15 cellular contexts compared by ENCODE assay signal in genomic region chr3:11529281-11529680, GRCh38.
DNase-seq lines count a peak whose midpoint lies in the region; ATAC-seq and TF ChIP-seq lines count a peak whose summit lies in the region.
"Had no signal": no experiment of that assay in that cellular context is flagged by ENCODE, and none has a peak within 500 bp of the region (broad histone marks: within the 10 kb centered on the region; RNA-seq: fewer than 3 reads in every experiment).

No MANE protein-coding gene starts in this region.

- no peaks in the 10 kb centered on the region for H3K27me3 ChIP-seq in IMR-90 (ENCODE audit: control insufficient read depth, insufficient read depth, low read length)
- no peaks in the 10 kb centered on the region for H3K27me3 ChIP-seq in brain microvascular endothelial cell (replicated peaks)
- H3K27me3 ChIP-seq in mesenchymal stem cell (ENCODE audit: control insufficient read depth in 1 of 2, insufficient read depth in 1 of 2, low read length in 2 of 2) = no peaks in the 10 kb centered on the region
- H3K27me3 ChIP-seq in thyroid gland = no peaks in the 10 kb centered on the region
- H3K27me3 ChIP-seq in CD4-positive, alpha-beta T cell (ENCODE audit: control insufficient read depth, insufficient read depth, low read length) = no peaks in the 10 kb centered on the region
- H3K27me3 ChIP-seq: BLaER1 treated with 17β-estradiol and CSF1 and Interleukin-3, amounts not matched to agents 10 nM and 100 nM; Peyer's patch had no signal

- H3K14ac ChIP-seq in IMR-90 (replicated peaks; ENCODE audit: low read depth, low read length) = peak overlapping the region; percentile 87
- H3K14ac ChIP-seq in mesenchymal stem cell (ENCODE audit: low read length in 2 of 2) = no peak overlapping the region

- H4K8ac ChIP-seq in IMR-90 (ENCODE audit: low read depth in 2 of 2, low read length in 2 of 2) (peak overlapping the region; percentile 6 to 67; a peak in 3 of 4 replicates), mesenchymal stem cell (ENCODE audit: low read length) (no peak overlapping the region)

- H3K9me3 ChIP-seq in IMR-90 (ENCODE audit: control insufficient read depth, insufficient read depth, low read length) (no peaks in the 10 kb centered on the region), mesenchymal stem cell (ENCODE audit: control insufficient read depth, low read length) (no peaks in the 10 kb centered on the region), thyroid gland (no peaks in the 10 kb centered on the region)
- H3K9me3 ChIP-seq in CD4-positive, alpha-beta T cell (ENCODE audit: control insufficient read depth, low read length) = no peaks in the 10 kb centered on the region
- H3K9me3 ChIP-seq: Peyer's patch had no signal

- H3K4me2 ChIP-seq in IMR-90 (ENCODE audit: low read depth, low read length) (no peak overlapping the region; the same call in 1 of the 2 replicates), mesenchymal stem cell (ENCODE audit: low read length, poor library complexity, severe bottlenecking) (no peak overlapping the region)
- H3K4me2 ChIP-seq: BLaER1 treated with 17β-estradiol and CSF1 and Interleukin-3, amounts not matched to agents 10 nM and 100 nM had no signal

- H3K23ac ChIP-seq in IMR-90 (ENCODE audit: low read depth, low read length) (peak overlapping the region; percentile 48; the same call in 1 of the 2 replicates), mesenchymal stem cell (ENCODE audit: low read length in 2 of 2) (no peak overlapping the region)

- H4K20me1 ChIP-seq in IMR-90 (ENCODE audit: insufficient read depth, low read length) = no peaks in the 10 kb centered on the region; the same call in 1 of the 2 replicates

- H3K36me3 ChIP-seq in IMR-90 (ENCODE audit: control insufficient read depth, insufficient read depth, low read length) (no peaks in the 10 kb centered on the region), brain microvascular endothelial cell (replicated peaks) (no peaks in the 10 kb centered on the region), mesenchymal stem cell (ENCODE audit: control insufficient read depth in 1 of 2, insufficient read depth in 2 of 2, low read depth in 1 of 2, low read length in 2 of 2) (no peaks in the 10 kb centered on the region), thyroid gland (no peaks in the 10 kb centered on the region)
- H3K36me3 ChIP-seq: Peyer's patch had no signal

- no peaks in the 10 kb centered on the region for H3K4me1 Mint-ChIP-seq in CD4-positive, alpha-beta T cell (ENCODE audit: low read depth)

- TF ChIP-seq CTCF in IMR-90 (conservative IDR thresholded peaks at IDR 0.05; ENCODE audit: low read depth, low read length) = no peak
- no peak for TF ChIP-seq CTCF in brain microvascular endothelial cell (IDR thresholded peaks at IDR 0.05; ENCODE audit: low read depth, low read length, missing control alignments)
- no peak for TF ChIP-seq CTCF in thyroid gland (IDR thresholded peaks at IDR 0.05)
- no peak for TF ChIP-seq CTCF in coronary artery (IDR thresholded peaks at IDR 0.05)
- no peak for TF ChIP-seq CTCF in CD4-positive, alpha-beta T cell (IDR thresholded peaks at IDR 0.05)

- H3K56ac ChIP-seq in IMR-90 (ENCODE audit: extremely low read depth, insufficient read depth, low read length) = peak overlapping the region; percentile 9; the same call in 1 of the 2 replicates

- H3K4me1 ChIP-seq in IMR-90 (ENCODE audit: control insufficient read depth, insufficient read depth, low read length) (peaks cover 24% of the 10 kb centered on the region), mesenchymal stem cell (ENCODE audit: control insufficient read depth, insufficient read depth, low read depth, low read length) (peaks cover 30% of the 10 kb centered on the region), thyroid gland (peaks cover 23 to 51% of the 10 kb centered on the region in 2 donors)
- H3K4me1 ChIP-seq: BLaER1 treated with 17β-estradiol and CSF1 and Interleukin-3, amounts not matched to agents 10 nM and 100 nM; Peyer's patch had no signal

- BruUV-seq in IMR-90 (replicated peaks; lab: Mats Ljungman, UMichigan) = no TSS peak

- POLR2A ChIA-PET in IMR-90 (lab: Charles Lee; ENCODE audit: unreplicated experiment) = interaction anchor here (0.6 kb wide), 1 partner anchor 13 kb away, joined by 3 read pairs; no protein-coding TSS in a partner anchor
- POLR2A ChIA-PET in CD4-positive, alpha-beta T cell (lab: Charles Lee) = no interaction called here

- peak overlapping the region; percentile 10; the same call in 1 of the 2 replicates for H4K5ac ChIP-seq in IMR-90 (ENCODE audit: low read depth, low read length)

- H3K9me3 Mint-ChIP-seq in CD4-positive, alpha-beta T cell = no peaks in the 10 kb centered on the region

- in situ Hi-C loops in IMR-90 (cut with MboI; ENCODE audit: low sequenced_read_pairs) = no loop called here
- in situ Hi-C loops in brain microvascular endothelial cell (cut with HindIII; ENCODE audit: low pct_ligation_motif_present, low sequenced_read_pairs) = loop anchor here (25.0 kb wide), 1 partner anchor 142 kb away; no protein-coding TSS in a partner anchor

- H2AFZ ChIP-seq in IMR-90 (replicated peaks; ENCODE audit: low read length, poor library complexity) = peak overlapping the region; percentile 68
- H2AFZ ChIP-seq in mesenchymal stem cell (ENCODE audit: low read depth, low read length) = no peak overlapping the region

- no peak overlapping the region for H2AK9ac ChIP-seq in IMR-90 (replicated peaks; ENCODE audit: low read depth, low read length, poor library complexity)

- H3K79me1 ChIP-seq in IMR-90 (ENCODE audit: low read depth in 1 of 2, low read length in 2 of 2) (peaks cover 19 to 26% of the 10 kb centered on the region in 2 experiments), mesenchymal stem cell (replicated peaks; ENCODE audit: low read length, poor library complexity, severe bottlenecking) (peaks cover 1% of the 10 kb centered on the region)

- peak overlapping the region; percentile 88 for H2BK20ac ChIP-seq in IMR-90 (ENCODE audit: low read depth, low read length)

- H2AK5ac ChIP-seq in IMR-90 (ENCODE audit: low read depth, low read length) (peak overlapping the region; percentile 95), mesenchymal stem cell (ENCODE audit: low read length, severe bottlenecking) (peak overlapping the region; percentile 29)

- peaks cover 18% of the 10 kb centered on the region for H3K36me3 Mint-ChIP-seq in CD4-positive, alpha-beta T cell (ENCODE audit: low read depth)

- H3K18ac ChIP-seq in IMR-90 (ENCODE audit: low read depth, low read length) (peak overlapping the region; percentile 53), mesenchymal stem cell (ENCODE audit: low read depth in 1 of 2, low read length in 2 of 2) (peak overlapping the region in 1 of 2 experiments; percentile 68)

- dilution Hi-C loops in IMR-90 (cut with HindIII; ENCODE audit: low sequenced_read_pairs, unreplicated experiment) = no loop called here

- H3K9ac ChIP-seq in IMR-90 (ENCODE audit: low read depth, low read length) (no peak overlapping the region; the same call in 1 of the 2 replicates), mesenchymal stem cell (ENCODE audit: low read length) (no peak overlapping the region)
- H3K9ac ChIP-seq: BLaER1 treated with 17β-estradiol and CSF1 and Interleukin-3, amounts not matched to agents 10 nM and 100 nM had no signal

- WGBS in IMR-90 (ENCODE audit: extremely low coverage in 2 of 2, insufficient read length in 1 of 2), 2 experiments = no CpG with 5 or more reads among the region's 4 CpGs
- WGBS in mesenchymal stem cell = 72% methylated on average over 4 of the region's 4 CpGs
- 75 to 90% methylated on average over 4 of the region's 4 CpGs for WGBS in thyroid gland, 2 donors

- H2BK120ac ChIP-seq in IMR-90 (ENCODE audit: low read depth, low read length) (peak overlapping the region; percentile 91), mesenchymal stem cell (ENCODE audit: low read depth, low read length) (no peak overlapping the region)

- H3K27ac Mint-ChIP-seq in CD4-positive, alpha-beta T cell = no peak overlapping the region

- H3K27ac ChIP-seq in IMR-90 (ENCODE audit: insufficient read depth, low read length) (peak overlapping the region; percentile 67), brain microvascular endothelial cell (peak overlapping the region; percentile 90), mesenchymal stem cell (ENCODE audit: low read length, poor library complexity, severe bottlenecking) (peak overlapping the region; percentile 86), thyroid gland (peak overlapping the region in 2 of 3 donors; percentile 48 to 60), coronary artery (no peak overlapping the region)
- H3K27ac ChIP-seq in CD4-positive, alpha-beta T cell (ENCODE audit: low read depth, low read length) = no peak overlapping the region
- H3K27ac ChIP-seq: BLaER1 treated with 17β-estradiol and CSF1 and Interleukin-3, amounts not matched to agents 10 nM and 100 nM; Peyer's patch had no signal

- H3K9me1 ChIP-seq in IMR-90 (ENCODE audit: insufficient read depth, low read length) = peaks cover 27% of the 10 kb centered on the region

- H3K4ac ChIP-seq in IMR-90 (ENCODE audit: low read depth, low read length) (peak overlapping the region; percentile 94), mesenchymal stem cell (ENCODE audit: low read depth in 1 of 2, low read length in 2 of 2) (no peak overlapping the region)

- no peaks in the 10 kb centered on the region for H3K27me3 Mint-ChIP-seq in CD4-positive, alpha-beta T cell

- intact Hi-C loops in IMR-90 (cut with micrococcal nuclease) = no loop called here
- intact Hi-C loops in thyroid gland (cut with DNase I) = no loop called here
- intact Hi-C loops in CD4-positive, alpha-beta T cell (cut with DNase I, micrococcal nuclease) = no loop called here

- H3K4me3 ChIP-seq in IMR-90 (ENCODE audit: insufficient read depth, low read depth, low read length) (no peak overlapping the region), brain microvascular endothelial cell (ENCODE audit: low read depth, low read length) (no peak overlapping the region), mesenchymal stem cell (ENCODE audit: insufficient read depth in 1 of 2, low read depth in 1 of 2, low read length in 2 of 2) (no peak overlapping the region), thyroid gland (replicated peaks in 1 of 3) (no peak overlapping the region), coronary artery (no peak overlapping the region)
- H3K4me3 ChIP-seq: BLaER1 treated with 17β-estradiol and CSF1 and Interleukin-3, amounts not matched to agents 10 nM and 100 nM; Peyer's patch had no signal

- TF ChIP-seq POLR2A in IMR-90 (IDR thresholded peaks at IDR 0.05; ENCODE audit: low read depth, low read length) (no peak), thyroid gland (IDR thresholded peaks at IDR 0.05) (no peak)

- peak overlapping the region; percentile 87 for H4K91ac ChIP-seq in IMR-90 (ENCODE audit: insufficient read depth, low read depth, low read length)
- no peak overlapping the region for H4K91ac ChIP-seq in mesenchymal stem cell (ENCODE audit: low read length)

- H2BK5ac ChIP-seq in IMR-90 (ENCODE audit: low read depth, low read length, poor library complexity, severe bottlenecking) = peak overlapping the region; percentile 82
- H2BK5ac ChIP-seq in mesenchymal stem cell (ENCODE audit: low read depth, low read length, poor library complexity, severe bottlenecking) = no peak overlapping the region

- no peak for TF ChIP-seq RAD21 in IMR-90 (IDR thresholded peaks at IDR 0.05; ENCODE audit: low read length)

- no peak overlapping the region for H2BK12ac ChIP-seq in mesenchymal stem cell (ENCODE audit: low read length in 2 of 2)

- H2BK15ac ChIP-seq in IMR-90 (ENCODE audit: low read depth, low read length) = peak overlapping the region; percentile 64; the same call in 2 of the 3 replicates
- H2BK15ac ChIP-seq in mesenchymal stem cell (ENCODE audit: low read depth, poor library complexity, severe bottlenecking) = no peak overlapping the region

- ATAC-seq in IMR-90 (ENCODE audit: low read depth) (no peak), GM21786 (IDR thresholded peaks at IDR 0.05; ENCODE audit: unreplicated experiment) (no peak)
- no peak for ATAC-seq in CD4-positive, alpha-beta T cell (ENCODE audit: poor library complexity)

- DNase-seq in IMR-90 = peak; percentile 17
- DNase-seq in brain microvascular endothelial cell = no peak
- peak; percentile 26 for DNase-seq in mesenchymal stem cell
- no peak for DNase-seq in thyroid gland
- DNase-seq in coronary artery (ENCODE audit: low spot score) = no peak
- no peak for DNase-seq in CD4-positive, alpha-beta T cell
- DNase-seq: H7, Kasumi-1, NCI-H1417 treated with DMSO at 0.1 percent for 48 hours, NCI-H2029, NCI-H510A, SIG-M5 had no signal

- H3K4me3 Mint-ChIP-seq in CD4-positive, alpha-beta T cell = no peak overlapping the region

- CTCF ChIA-PET in IMR-90 (lab: Yijun Ruan, JAX) = interaction anchor here (1.3 kb wide), 1 partner anchor 149 kb away, joined by 3 read pairs; no protein-coding TSS in a partner anchor
- CTCF ChIA-PET in CD4-positive, alpha-beta T cell (lab: Charles Lee) = no interaction called here

Comparison
In these comparisons a context has a peak if more than half of its experiments do, and no peak if none do; other contexts are left out.
1. DNase-seq: peak in IMR-90 (single experiment) and mesenchymal stem cell (single experiment); none in brain microvascular endothelial cell (single experiment), thyroid gland (0 of 2), coronary artery (single experiment) and CD4-positive, alpha-beta T cell (0 of 10).
2. H3K27ac ChIP-seq: peak in IMR-90 (single experiment), brain microvascular endothelial cell (single experiment), mesenchymal stem cell (single experiment) and thyroid gland (2 of 3); none in coronary artery (0 of 2) and CD4-positive, alpha-beta T cell (single experiment).